In the genomic region with DNA sequence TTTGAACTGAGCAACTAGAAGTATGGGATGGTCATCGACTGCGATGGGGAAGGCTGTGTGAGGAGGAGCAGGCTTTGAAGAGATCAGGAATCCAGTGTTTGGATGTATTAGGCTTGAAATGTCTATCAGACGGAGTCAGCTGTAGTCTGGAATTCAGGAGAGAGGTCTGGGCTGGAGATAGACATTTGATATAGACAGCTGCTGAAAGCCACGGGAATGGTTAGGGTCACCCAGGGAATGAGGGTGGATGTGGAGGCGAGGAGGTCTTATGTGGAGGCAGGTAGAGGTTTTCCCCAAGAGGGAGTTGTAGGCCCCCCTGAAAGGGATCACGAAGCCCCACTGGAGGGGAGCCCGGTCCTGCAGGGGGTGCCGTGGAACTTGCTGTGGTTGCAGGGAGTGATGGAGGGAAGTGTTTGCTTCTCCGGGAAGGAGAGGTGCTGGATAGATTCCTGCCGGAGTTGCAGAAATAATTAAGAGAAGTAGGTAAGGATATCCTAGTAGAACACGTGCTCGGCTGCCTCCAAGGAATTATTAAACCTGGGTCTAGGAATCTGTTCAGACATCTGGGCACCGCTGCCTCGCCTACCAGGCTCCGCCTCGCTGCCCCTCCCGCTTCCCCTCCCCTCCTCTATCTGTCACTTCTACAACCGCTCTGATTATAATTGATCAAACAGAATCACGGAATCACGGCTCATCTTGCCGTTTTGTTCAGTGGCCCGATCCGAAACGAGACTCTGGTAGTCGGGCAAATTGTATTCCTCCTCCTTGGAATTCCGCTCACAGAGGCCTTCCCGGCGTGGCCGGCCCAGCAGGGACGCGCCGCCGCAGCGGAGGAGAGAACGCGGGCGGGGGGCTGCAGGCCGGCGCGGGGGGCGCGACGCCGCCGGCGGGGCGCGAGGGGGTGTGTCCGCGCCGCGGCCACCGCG, we compare ENCODE assay signal across 9 cellular contexts. TPM values are rescaled to one million over a fixed set of nuclear protein-coding genes. Genes with fewer than 3 reads are reported as not detected.
DNase-seq lines count a peak whose midpoint lies in the region; ATAC-seq, FAIRE-seq and TF ChIP-seq lines count a peak whose summit lies in the region.
"Had no signal": no experiment of that assay in that cellular context is flagged by ENCODE, and none has a peak within 500 bp of the region (broad histone marks: within the 10 kb centered on the region; RNA-seq: fewer than 3 reads in every experiment).

No MANE protein-coding gene starts in this region.

- no peak overlapping the region for H3K14ac ChIP-seq in H1 (ENCODE audit: insufficient read length)

- H2BK120ac ChIP-seq in H1 (replicated peaks; ENCODE audit: low read depth, low read length) = no peak overlapping the region

- H3K79me1 ChIP-seq in H1 (ENCODE audit: low read depth, low read length) = peaks cover 2% of the 10 kb centered on the region; the same call in 1 of the 2 replicates

- no peak overlapping the region for H3K56ac ChIP-seq in H1 (replicated peaks; ENCODE audit: insufficient read length, low read depth, low read length)

- no peak for TF ChIP-seq EP300 in H1 (IDR thresholded peaks at IDR 0.05; ENCODE audit: borderline replicate concordance in 1 of 2, low read depth in 2 of 2, low read length in 2 of 2)

- no peak for FAIRE-seq in H1 (lab: Jason Lieb, UNC)
- FAIRE-seq: pancreas had no signal

- no peaks in the 10 kb centered on the region for H3K79me2 ChIP-seq in H1 (ENCODE audit: control insufficient read depth in 1 of 2, insufficient read depth in 2 of 2, low read length in 2 of 2)

- no peaks in the 10 kb centered on the region for H3K36me3 ChIP-seq in CD8-positive, alpha-beta T cell (ENCODE audit: insufficient read depth, low read length)
- H3K36me3 ChIP-seq in H1 (ENCODE audit: control insufficient read depth in 2 of 4, insufficient read depth in 4 of 4, low read length in 3 of 4) = no peaks in the 10 kb centered on the region
- H3K36me3 ChIP-seq: pancreas had no signal

- peaks cover 0 to 2% of the 10 kb centered on the region in 2 experiments for H4K20me1 ChIP-seq in H1 (replicated peaks in 1 of 2; ENCODE audit: control insufficient read depth in 1 of 2, insufficient read depth in 2 of 2, low read length in 2 of 2)

- H3K4me1 Mint-ChIP-seq in CD8-positive, alpha-beta T cell (ENCODE audit: low read depth) = peaks cover 25% of the 10 kb centered on the region

- no peak overlapping the region for H3K27ac Mint-ChIP-seq in CD8-positive, alpha-beta T cell

- H2AFZ ChIP-seq in H1 (ENCODE audit: low read length) = no peak overlapping the region

- no peaks in the 10 kb centered on the region for H3K9me3 ChIP-seq in CD8-positive, alpha-beta T cell (ENCODE audit: low read length)
- H3K9me3 ChIP-seq in H1 (ENCODE audit: insufficient read depth in 2 of 2, low read depth in 1 of 2, low read length in 1 of 2) = no peaks in the 10 kb centered on the region
- H3K9me3 ChIP-seq: pancreas had no signal

- no peak overlapping the region for H3K18ac ChIP-seq in H1 (ENCODE audit: extremely low read depth, low read length)

- H3K27me3 Mint-ChIP-seq in CD8-positive, alpha-beta T cell (ENCODE audit: low read depth) = peaks cover 65% of the 10 kb centered on the region

- peak overlapping the region; percentile 73 for H3K4me3 Mint-ChIP-seq in CD8-positive, alpha-beta T cell

- H3K23ac ChIP-seq in H1 (ENCODE audit: insufficient read length) = no peak overlapping the region

- no peak overlapping the region for H2BK5ac ChIP-seq in H1 (ENCODE audit: low read depth, low read length)

- CTCF ChIA-PET in CD8-positive, alpha-beta T cell (lab: Charles Lee) = no interaction called here
- CTCF ChIA-PET in H1 (lab: Charles Lee; ENCODE audit: partially characterized antibody) (interaction anchor here (2.1 kb wide), 1 partner anchor 230 kb away, joined by 5 read pairs; no protein-coding TSS in a partner anchor), RWPE1 (lab: Yijun Ruan, JAX) (interaction anchor here (0.6 kb wide), 1 partner anchor 16 kb away, joined by 4 read pairs; no protein-coding TSS in a partner anchor)

- H3K36me3 Mint-ChIP-seq in CD8-positive, alpha-beta T cell = no peaks in the 10 kb centered on the region

- no peak for TF ChIP-seq POLR2A in H1 (IDR thresholded peaks at IDR 0.05; ENCODE audit: control extremely low read depth in 1 of 2, low read depth in 2 of 2, low read length in 2 of 2)

- DNase-seq in CD8-positive, alpha-beta T cell = no peak
- DNase-seq in NCI-H1694 treated with DMSO at 0.1 percent for 48 hours (lab: John Stamatoyannopoulos, UW) (peak; percentile 36), H1 (ENCODE audit: low read depth in 1 of 2, low spot score in 2 of 2) (peak in 1 of 2 experiments; percentile 58), posterior cingulate gyrus (peak in 6 of 10 donors; percentile 27 to 89 (median 58)), cerebellar nuclear complex (lab: John Stamatoyannopoulos, UW) (no peak), RWPE1 (ENCODE audit: low spot score) (no peak), kidney glomerular epithelial cell (lab: John Stamatoyannopoulos, UW) (no peak)

- no peak overlapping the region; the same call in 1 of the 2 replicates for H2AK5ac ChIP-seq in H1 (ENCODE audit: low read depth, low read length)

- no peaks in the 10 kb centered on the region for H3K4me1 ChIP-seq in CD8-positive, alpha-beta T cell (ENCODE audit: insufficient read depth, low read length)
- peaks cover 5 to 8% (median 7%) of the 10 kb centered on the region in 4 experiments for H3K4me1 ChIP-seq in H1 (replicated peaks in 1 of 4; ENCODE audit: control insufficient read depth in 3 of 4, insufficient read depth in 4 of 4, low read length in 3 of 4)

- H3K4me3 ChIP-seq in CD8-positive, alpha-beta T cell (ENCODE audit: low read depth, low read length) = no peak overlapping the region
- peak overlapping the region; percentile 24 to 72 (median 52) for H3K4me3 ChIP-seq in H1 (ENCODE audit: extremely low read depth in 1 of 4, insufficient read depth in 2 of 4, low read depth in 3 of 4, low read length in 4 of 4)

- peaks cover 11% of the 10 kb centered on the region; the same call in 1 of the 2 replicates for H3K23me2 ChIP-seq in H1 (ENCODE audit: low read depth, low read length)

- no peak overlapping the region; the same call in 1 of the 2 replicates for H4K8ac ChIP-seq in H1 (ENCODE audit: extremely low read depth, insufficient read depth, low read length)

- H3K27me3 ChIP-seq in CD8-positive, alpha-beta T cell (ENCODE audit: insufficient read depth, low read length) = peaks cover 14% of the 10 kb centered on the region
- H3K27me3 ChIP-seq in H1 (replicated peaks in 1 of 4; ENCODE audit: control insufficient read depth in 3 of 4, extremely low read depth in 1 of 4, insufficient read depth in 3 of 4, low read length in 3 of 4) = peaks cover 17 to 51% (median 40%) of the 10 kb centered on the region in 4 experiments

- no peak for ATAC-seq in CD8-positive, alpha-beta T cell
- no peak for ATAC-seq in GM21360 (IDR thresholded peaks at IDR 0.05; ENCODE audit: unreplicated experiment)

- no peak overlapping the region for H3K9ac ChIP-seq in H1 (replicated peaks in 1 of 4; ENCODE audit: extremely low read depth in 1 of 4, low read depth in 3 of 4, low read length in 3 of 4)

- no peaks in the 10 kb centered on the region for H3K9me3 Mint-ChIP-seq in CD8-positive, alpha-beta T cell

- 33% methylated on average over 19 of the region's 54 CpGs; no CpG with 5 or more reads in 1 of the 2 experiments for WGBS in H1 (ENCODE audit: extremely low coverage in 1 of 2, insufficient coverage in 1 of 2, insufficient read length in 1 of 2, insufficient replicate concordance in 2 of 2, low coverage in 1 of 2, low lambda C conversion rate in 2 of 2, missing lambda C conversion rate in 1 of 2), 2 experiments

- no peak overlapping the region for H2BK12ac ChIP-seq in H1 (ENCODE audit: low read depth, low read length)

- no peak overlapping the region for H3K4ac ChIP-seq in H1 (replicated peaks; ENCODE audit: insufficient read length, low read depth, low read length)

- no peak for TF ChIP-seq RAD21 in H1 (IDR thresholded peaks at IDR 0.05 in 1 of 2, conservative IDR thresholded peaks at IDR 0.05 in 1 of 2; ENCODE audit: low read depth in 2 of 2, low read length in 2 of 2)

- intact Hi-C loops in CD8-positive, alpha-beta T cell (cut with DNase I, micrococcal nuclease) = no loop called here
- intact Hi-C loops in posterior cingulate gyrus (cut with DNase I) = loop anchor here (5.0 to 10.0 kb wide), 2 partner anchors 103 to 230 kb away; no protein-coding TSS in a partner anchor

- no peak overlapping the region for H3K27ac ChIP-seq in CD8-positive, alpha-beta T cell (ENCODE audit: low read depth, low read length)
- H3K27ac ChIP-seq in H1 (ENCODE audit: low read depth, low read length) = no peak overlapping the region
- H3K27ac ChIP-seq in RWPE1 = no peak overlapping the region

- TF ChIP-seq CTCF in CD8-positive, alpha-beta T cell (IDR thresholded peaks at IDR 0.05) = no peak
- TF ChIP-seq CTCF in H1 (IDR thresholded peaks at IDR 0.05; ENCODE audit: control extremely low read depth in 1 of 3, insufficient read depth in 1 of 3, low read depth in 1 of 3, low read length in 3 of 3) = no peak
- no peak for TF ChIP-seq CTCF in RWPE1 (conservative IDR thresholded peaks at IDR 0.05; ENCODE audit: low read depth)

- H2BK15ac ChIP-seq in H1 (ENCODE audit: low read length) = 0 out of 2 replicates have a peak overlapping the region, but pooled peaks have one; percentile 1

- no peak overlapping the region for H2BK20ac ChIP-seq in H1 (ENCODE audit: low read length)

- no peak overlapping the region for H4K91ac ChIP-seq in H1 (replicated peaks; ENCODE audit: insufficient read length, low read length)

- H3K4me2 ChIP-seq in H1 (ENCODE audit: insufficient read depth in 1 of 2, low read depth in 2 of 2, low read length in 2 of 2) = peak overlapping the region; percentile 62 to 80

- POLR2A ChIA-PET in CD8-positive, alpha-beta T cell (lab: Charles Lee) = no interaction called here
- POLR2A ChIA-PET in H1 (lab: Charles Lee; ENCODE audit: partially characterized antibody) (no interaction called here), RWPE1 (lab: Yijun Ruan, JAX; ENCODE audit: low non-redundant PET) (no interaction called here)

- no peak overlapping the region for H4K5ac ChIP-seq in H1 (ENCODE audit: insufficient read length, low read depth, low read length)

RNA-seq across cellular contexts. Expression of gene CACNA1C, which starts 0.8 kb away (rescaled TPM):
- under 1 TPM; 0.11 to 0.14 TPM for total RNA-seq in CD8-positive, alpha-beta T cell
- total RNA-seq in H1 (2021; fragmentation: NEBNext Ultra II Directional; extraction: Animal tissue kit (Norgen Biotek cat#: 25700)) = 1.3 and 1.9 TPM in 2 replicates
- 0.97 and 1.3 TPM in 2 replicates for polyA plus RNA-seq in H1 (2011; rRNA removed)
- polyA plus RNA-seq in H1 (2011; cell fraction: cytosol; rRNA removed) = 0.88 TPM
- polyA plus RNA-seq in H1 (2011; cell fraction: nucleus; rRNA removed) = 5.2 TPM
- polyA plus RNA-seq in H1 (2012, experiment 1 of 2) = 0.82 to 1.8 TPM (median 1.4 TPM) in 4 replicates
- polyA plus RNA-seq in H1 (2012, experiment 2 of 2) = 0.55 TPM
- polyA plus RNA-seq in H1 (2013, experiment 1 of 2) = 1.4 TPM
- 1.2 TPM for polyA plus RNA-seq in H1 (2013, experiment 2 of 2)
- 3.5 and 4.4 TPM in 2 replicates for polyA minus RNA-seq in H1 (2011; rRNA and poly(A)+ RNA removed)
- polyA minus RNA-seq in H1 (2011; cell fraction: cytosol; rRNA and poly(A)+ RNA removed) = 1.8 TPM
- polyA minus RNA-seq in H1 (2011; cell fraction: nucleus; rRNA and poly(A)+ RNA removed) = 6.9 TPM

RNA-seq across cellular contexts. Expression of gene DCP1B, which starts 47.7 kb away (rescaled TPM):
- total RNA-seq in CD8-positive, alpha-beta T cell = 1 to 10 TPM; 3.0 TPM
- total RNA-seq in H1 (2021; fragmentation: NEBNext Ultra II Directional; extraction: Animal tissue kit (Norgen Biotek cat#: 25700)) = 14.8 and 16.3 TPM in 2 replicates
- 29.0 and 29.7 TPM in 2 replicates for polyA plus RNA-seq in H1 (2011; rRNA removed)
- polyA plus RNA-seq in H1 (2011; cell fraction: cytosol; rRNA removed) = 33.5 TPM
- 29.8 TPM for polyA plus RNA-seq in H1 (2011; cell fraction: nucleus; rRNA removed)
- polyA plus RNA-seq in H1 (2012, experiment 1 of 2) = 14.9 to 17.6 TPM (median 15.5 TPM) in 4 replicates
- polyA plus RNA-seq in H1 (2012, experiment 2 of 2) = 10.2 TPM
- polyA plus RNA-seq in H1 (2013, experiment 1 of 2) = 19.3 TPM
- polyA plus RNA-seq in H1 (2013, experiment 2 of 2) = 19.3 TPM
- 26.3 and 31.5 TPM in 2 replicates for polyA minus RNA-seq in H1 (2011; rRNA and poly(A)+ RNA removed)
- 10.4 TPM for polyA minus RNA-seq in H1 (2011; cell fraction: cytosol; rRNA and poly(A)+ RNA removed)
- 28.8 TPM for polyA minus RNA-seq in H1 (2011; cell fraction: nucleus; rRNA and poly(A)+ RNA removed)

Comparison
In these comparisons a context has a peak if more than half of its experiments do, and no peak if none do; other contexts are left out.
1. DNase-seq: peak in NCI-H1694 treated with DMSO at 0.1 percent for 48 hours (single experiment) and posterior cingulate gyrus (6 of 10); none in CD8-positive, alpha-beta T cell (0 of 7), cerebellar nuclear complex (0 of 2), RWPE1 (single experiment) and kidney glomerular epithelial cell (single experiment).